In the genomic region with DNA sequence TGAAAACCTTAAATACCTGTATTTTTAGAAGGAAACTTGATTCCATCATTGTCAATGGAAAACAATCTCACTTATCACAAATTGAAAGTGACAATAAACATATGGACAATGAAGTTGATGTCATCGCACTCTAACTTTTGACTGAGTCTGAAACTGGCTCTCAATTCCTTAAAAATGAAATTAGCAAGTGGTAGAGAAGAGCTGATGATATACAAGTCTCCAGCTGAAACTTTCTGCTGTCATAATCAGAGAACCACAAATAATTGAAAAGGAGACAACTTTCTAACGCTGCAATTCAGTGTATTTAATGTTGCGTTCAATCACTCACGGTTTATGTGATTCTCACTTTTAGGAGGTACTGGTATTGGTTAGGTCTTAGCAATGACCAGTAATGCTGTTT, we compare ENCODE assay signal across 10 cellular contexts. TPM values are rescaled to one million over a fixed set of nuclear protein-coding genes. Genes with fewer than 3 reads are reported as not detected.
"Had no signal": no experiment of that assay in that cellular context is flagged by ENCODE, and none has a peak within 500 bp of the region (broad histone marks: within the 10 kb centered on the region; RNA-seq: fewer than 3 reads in every experiment).

No MANE protein-coding gene starts in this region.

- H3K4me2 ChIP-seq: GM23338 had no signal

- H3K4me3 ChIP-seq: GM23338, K562 had no signal

- DNase-seq: H9, HCEC 1CT, IMR-90, KG1 had no signal

- FAIRE-seq: H1, H54, HTR-8/SVneo, K562 had no signal

- H3K9me3 Mint-ChIP-seq: GM23338, H9 had no signal

- ATAC-seq: GM23338, K562 had no signal

- H3K4me1 Mint-ChIP-seq: GM23338, H9 had no signal

- H2AFZ ChIP-seq: GM23338 had no signal

- H3K27ac Mint-ChIP-seq: GM23338, H9 had no signal

- H3K4me3 Mint-ChIP-seq: GM23338, H9 had no signal

RNA-seq across cellular contexts. Expression of gene EPHB1, which starts 37.5 kb away (rescaled TPM):
- total RNA-seq: HT-29 had no signal
- polyA plus RNA-seq: K562 had no signal
